Comparison of ENCODE assay signal across 9 cellular contexts in the genomic region with DNA sequence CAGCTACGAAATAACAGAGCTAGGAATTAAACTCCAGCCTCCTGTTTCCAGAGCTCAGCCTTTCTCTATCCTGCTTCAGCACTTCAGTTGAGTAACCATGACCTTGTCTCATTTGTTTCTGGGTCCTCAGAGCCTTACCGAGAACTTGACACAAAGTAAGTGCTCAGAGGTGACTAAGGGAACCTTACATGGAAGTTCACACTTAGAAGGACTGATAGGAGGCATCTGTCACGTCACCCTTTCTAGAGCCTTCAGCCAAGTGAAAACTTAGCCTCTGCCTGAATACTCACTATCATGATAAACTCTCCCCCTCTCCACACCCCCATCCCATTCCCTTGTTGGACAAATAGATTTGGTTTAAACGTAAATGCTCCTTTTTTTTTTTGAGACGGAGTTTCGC. TPM values are rescaled to one million over a fixed set of nuclear protein-coding genes. Genes with fewer than 3 reads are reported as not detected.
DNase-seq lines count a peak whose midpoint lies in the region; ATAC-seq, FAIRE-seq and TF ChIP-seq lines count a peak whose summit lies in the region.
"Had no signal": no experiment of that assay in that cellular context is flagged by ENCODE, and none has a peak within 500 bp of the region (broad histone marks: within the 10 kb centered on the region; RNA-seq: fewer than 3 reads in every experiment).

No MANE protein-coding gene starts in this region.

- no peak for TF ChIP-seq RAD21 in GM12878 (IDR thresholded peaks at IDR 0.05; ENCODE audit: insufficient read depth, low read depth, low read length)

- H3K27ac Mint-ChIP-seq in stimulated activated effector memory CD8-positive, alpha-beta T cell treated with anti-CD3 and anti-CD28 coated beads, Interleukin-12 subunit alpha, Interleukin-12 subunit beta, amount 100 ng/mL, for 72 hours: no peak overlapping the region

- no peaks in the 10 kb centered on the region for H3K36me3 Mint-ChIP-seq in stimulated activated effector memory CD8-positive, alpha-beta T cell treated with anti-CD3 and anti-CD28 coated beads, Interleukin-12 subunit alpha, Interleukin-12 subunit beta, amount 100 ng/mL, for 72 hours

- CTCF ChIA-PET in GM12878 (lab: Yijun Ruan, JAX): interaction anchor here (0.6 to 22.0 kb wide), 7 partner anchors 9 to 213 kb away, joined by 3 to 961 read pairs (median 4); no protein-coding TSS in a partner anchor

- no peaks in the 10 kb centered on the region for H4K20me1 ChIP-seq in GM12878 (ENCODE audit: control insufficient read depth, insufficient read depth)

- in situ Hi-C loops in GM12878 (cut with MboI): no loop called here

- H3K79me2 ChIP-seq in GM12878 (ENCODE audit: control insufficient read depth, insufficient read depth, low read length): no peaks in the 10 kb centered on the region

- H3K4me1 Mint-ChIP-seq in stimulated activated effector memory CD8-positive, alpha-beta T cell treated with anti-CD3 and anti-CD28 coated beads, Interleukin-12 subunit alpha, Interleukin-12 subunit beta, amount 100 ng/mL, for 72 hours: peaks cover 5% of the 10 kb centered on the region

- H3K27me3 ChIP-seq in HUES64 (ENCODE audit: insufficient read depth, low read length) (peaks cover 43% of the 10 kb centered on the region), GM12878 (replicated peaks in 1 of 2; ENCODE audit: control insufficient read depth in 2 of 2, insufficient read depth in 2 of 2, low read length in 1 of 2) (no peaks in the 10 kb centered on the region), testis (no peaks in the 10 kb centered on the region)

- intact Hi-C loops in GM12878 (cut with micrococcal nuclease; ENCODE audit: unreplicated experiment): no loop called here
- intact Hi-C loops in kidney (cut with DNase I): no loop called here
- intact Hi-C loops in testis (cut with DNase I; ENCODE audit: low total_unique reads): no loop called here

- POLR2A ChIA-PET in GM12878 (lab: Charles Lee): interaction anchor here (0.8 to 1.7 kb wide), 3 partner anchors 12 to 79 kb away, joined by 3 to 5 read pairs (median 4); no protein-coding TSS in a partner anchor

- no TSS peak for BruUV-seq in GM12878 (replicated peaks; lab: Mats Ljungman, UMichigan)

- FAIRE-seq in GM12878 (lab: Jason Lieb, UNC) (no peak), kidney (lab: Jason Lieb, UNC) (no peak)

- H3K4me3 Mint-ChIP-seq in stimulated activated effector memory CD8-positive, alpha-beta T cell treated with anti-CD3 and anti-CD28 coated beads, Interleukin-12 subunit alpha, Interleukin-12 subunit beta, amount 100 ng/mL, for 72 hours: peak overlapping the region; percentile 62

- H3K4me3 ChIP-seq in HUES64 (ENCODE audit: low read length): peak overlapping the region; percentile 69
- H3K4me3 ChIP-seq in GM12878: no peak overlapping the region
- H3K4me3 ChIP-seq in kidney (ENCODE audit: low read length in 2 of 2): peak overlapping the region; percentile 78 to 79
- no peak overlapping the region for H3K4me3 ChIP-seq in testis

- ATAC-seq in GM12878: no peak
- ATAC-seq in stimulated activated effector memory CD8-positive, alpha-beta T cell treated with anti-CD3 and anti-CD28 coated beads, Interleukin-12 subunit alpha, Interleukin-12 subunit beta, amount 100 ng/mL, for 72 hours: peak; percentile 31
- no peak for ATAC-seq in esophagus mucosa
- ATAC-seq in HG03342 (IDR thresholded peaks at IDR 0.05; ENCODE audit: unreplicated experiment): no peak

- H3K27ac ChIP-seq in HUES64 (ENCODE audit: low read depth, low read length) (no peak overlapping the region), GM12878 (ENCODE audit: control insufficient read depth, insufficient read depth) (no peak overlapping the region), kidney (ENCODE audit: low read depth in 2 of 2, low read length in 2 of 2) (no peak overlapping the region), testis (no peak overlapping the region)

- RAD21 ChIA-PET in GM12878 (lab: Charles Lee; ENCODE audit: unreplicated experiment): interaction anchor here (0.7 to 5.5 kb wide), 8 partner anchors 9 to 79 kb away, joined by 3 to 71 read pairs (median 4); partner anchors contain the start of gene LUZP1

- H3K9ac ChIP-seq in HUES64 (ENCODE audit: low read depth, low read length): no peak overlapping the region
- H3K9ac ChIP-seq in GM12878 (ENCODE audit: control insufficient read depth, insufficient read depth, low read length): no peak overlapping the region
- peak overlapping the region; percentile 74 to 84 for H3K9ac ChIP-seq in kidney (ENCODE audit: low read length in 2 of 2)

- no peak for DNase-seq in GM12878 (ENCODE audit: low read depth, low spot score)
- no peak for DNase-seq in kidney
- no peak for DNase-seq in stimulated activated effector memory CD8-positive, alpha-beta T cell treated with anti-CD3 and anti-CD28 coated beads, Interleukin-12 subunit alpha, Interleukin-12 subunit beta, amount 100 ng/mL, for 72 hours (ENCODE audit: low spot score in 2 of 2)
- DNase-seq in GM19238 (ENCODE audit: insufficient read length, low spot score): no peak
- no peak for DNase-seq in testis
- DNase-seq: stimulated activated naive CD8-positive, alpha-beta T cell treated with anti-CD3 and anti-CD28 coated beads, Interleukin-15, Interleukin-2, amounts not matched to agents 100 U/mL and 50 U/mL, for 24 hours had no signal

- H3K9me3 ChIP-seq in HUES64 (ENCODE audit: insufficient read depth, low read depth, low read length): no peaks in the 10 kb centered on the region
- H3K9me3 ChIP-seq in GM12878 (replicated peaks; ENCODE audit: control insufficient read depth, insufficient read depth, low read length): no peaks in the 10 kb centered on the region
- no peaks in the 10 kb centered on the region for H3K9me3 ChIP-seq in kidney (ENCODE audit: control insufficient read depth in 1 of 2, low read length in 2 of 2)
- no peaks in the 10 kb centered on the region for H3K9me3 ChIP-seq in testis

- TF ChIP-seq EP300 in GM12878 (IDR thresholded peaks at IDR 0.05; ENCODE audit: borderline replicate concordance in 1 of 2, control insufficient read depth in 1 of 2, low read depth in 2 of 2, low read length in 2 of 2): no peak

- SMC1A ChIA-PET in GM12878 (lab: Charles Lee; ENCODE audit: uncharacterized antibody, unreplicated experiment): interaction anchor here (0.7 to 15.5 kb wide), 8 partner anchors 9 to 153 kb away, joined by 3 to 199 read pairs (median 4); no protein-coding TSS in a partner anchor

- WGBS in HUES64: 89% methylated on average over 6 of the region's 6 CpGs
- WGBS in GM12878 (ENCODE audit: insufficient coverage, insufficient replicate concordance, low lambda C conversion rate, missing lambda C conversion rate): over 99% methylated on average over 6 of the region's 6 CpGs
- WGBS in testis, 2 donors: 66 to 71% methylated on average over 6 of the region's 6 CpGs

- H3K9me3 Mint-ChIP-seq in stimulated activated effector memory CD8-positive, alpha-beta T cell treated with anti-CD3 and anti-CD28 coated beads, Interleukin-12 subunit alpha, Interleukin-12 subunit beta, amount 100 ng/mL, for 72 hours: no peaks in the 10 kb centered on the region

- TF ChIP-seq CTCF in GM12878 (IDR thresholded peaks at IDR 0.05 in 2 of 3, conservative IDR thresholded peaks at IDR 0.05 in 1 of 3; ENCODE audit: control insufficient read depth in 2 of 3, extremely low read depth in 1 of 3, insufficient read depth in 1 of 3, low read depth in 3 of 3, low read length in 3 of 3) (no peak), kidney (IDR thresholded peaks at IDR 0.05; ENCODE audit: borderline replicate concordance, extremely low read depth, insufficient read depth) (no peak), testis (IDR thresholded peaks at IDR 0.05) (no peak)

- H3K36me3 ChIP-seq in HUES64 (ENCODE audit: insufficient read depth, low read length) (no peaks in the 10 kb centered on the region), GM12878 (ENCODE audit: control insufficient read depth in 2 of 2, insufficient read depth in 2 of 2, low read length in 1 of 2) (no peaks in the 10 kb centered on the region), kidney (ENCODE audit: control insufficient read depth in 1 of 2, insufficient read depth in 2 of 2, low read length in 2 of 2) (no peaks in the 10 kb centered on the region), testis (ENCODE audit: low read depth, missing control alignments) (no peaks in the 10 kb centered on the region)

- peak overlapping the region; percentile 96; the same call in 1 of the 2 replicates for H3K4me2 ChIP-seq in GM12878 (ENCODE audit: control insufficient read depth, insufficient read depth)

- TF ChIP-seq POLR2A in GM12878 (IDR thresholded peaks at IDR 0.05; ENCODE audit: low read depth, low read length): no peak
- no peak for TF ChIP-seq POLR2A in testis (IDR thresholded peaks at IDR 0.05)

- H2AFZ ChIP-seq in GM12878 (ENCODE audit: control insufficient read depth, low read depth, low read length): peak overlapping the region; percentile 90; the same call in 1 of the 2 replicates

- 0 out of 2 replicates have a peak, but pooled peaks cover 3% of the 10 kb centered on the region for H3K4me1 ChIP-seq in HUES64 (ENCODE audit: insufficient read depth, low read length)
- peaks cover 19% of the 10 kb centered on the region for H3K4me1 ChIP-seq in GM12878 (ENCODE audit: control insufficient read depth, insufficient read depth, low read length)
- peaks cover 4 to 11% of the 10 kb centered on the region in 2 donors for H3K4me1 ChIP-seq in kidney (ENCODE audit: control insufficient read depth in 1 of 2, insufficient read depth in 1 of 2, low read depth in 1 of 2, low read length in 2 of 2)
- H3K4me1 ChIP-seq in testis: no peaks in the 10 kb centered on the region

RNA-seq across cellular contexts. Expression of gene LUZP1, which starts 9.8 kb away (rescaled TPM):
- polyA plus RNA-seq in HUES64 (2013, experiment 1 of 2): 26.3 TPM
- 25.9 TPM for polyA plus RNA-seq in HUES64 (2013, experiment 2 of 2)
- total RNA-seq in GM12878 (2013; cell fraction: nucleolus; rRNA removed): 26.6 and 27.5 TPM in 2 replicates
- total RNA-seq in GM12878 (2014; rRNA removed) (13.8 and 15.5 TPM in 2 replicates), GM12878 (2014; rRNA removed; fragmentation: Illumina TruSeq; extraction: Trizol) (17.1 and 17.5 TPM in 2 replicates), GM12878 (2021) (24.0 and 24.8 TPM in 2 replicates), kidney (39.0 TPM), esophagus mucosa (17.1 TPM), testis (10 to 100 TPM; 20.3 to 36.2 TPM)
- 4.1 TPM for polyA plus RNA-seq in GM12878 (2011; ENCODE audit: low read depth)
- polyA plus RNA-seq in GM12878 (2011; rRNA removed) (10.6 and 12.2 TPM in 2 replicates), GM12878 (2014; fragmentation: Illumina TruSeq; extraction: Trizol) (19.7 and 22.8 TPM in 2 replicates), GM12878 (2014; fragmentation: Nextera tagmentation; extraction: Ambion mirVana) (10 to 100 TPM; 11.3 to 17.1 TPM), GM12878 (2014; rRNA removed) (11.3 and 11.7 TPM in 2 replicates), GM12878 (2016; fragmentation: Nextera tagmentation; extraction: Ambion mirVana) (10 to 100 TPM; 27.1 to 28.2 TPM), kidney (ENCODE audit: insufficient read depth, low read depth, low replicate concordance) (6.7 TPM), testis (ENCODE audit: insufficient read depth, low read depth, low replicate concordance) (14.4 TPM)
- polyA plus RNA-seq in GM12878 (2011; cell fraction: cytosol; rRNA removed): 8.2 and 8.4 TPM in 2 replicates
- 15.0 and 17.1 TPM in 2 replicates for polyA plus RNA-seq in GM12878 (2011; cell fraction: nucleus; rRNA removed)
- 5.0 and 5.6 TPM in 2 replicates for polyA plus RNA-seq in GM12878 (2012)
- polyA minus RNA-seq in GM12878 (2011; rRNA and poly(A)+ RNA removed): 18.1 and 18.9 TPM in 2 replicates
- 5.2 and 6.7 TPM in 2 replicates for polyA minus RNA-seq in GM12878 (2011; cell fraction: cytosol; rRNA and poly(A)+ RNA removed)
- 10.8 and 14.2 TPM in 2 replicates for polyA minus RNA-seq in GM12878 (2011; cell fraction: nucleus; rRNA and poly(A)+ RNA removed)

RNA-seq across cellular contexts. Expression of gene HTR1D, which starts 38.9 kb away (rescaled TPM):
- 2.7 TPM for polyA plus RNA-seq in HUES64 (2013, experiment 1 of 2)
- 2.5 TPM for polyA plus RNA-seq in HUES64 (2013, experiment 2 of 2)
- not detected in 2 replicates for total RNA-seq in GM12878 (2013; cell fraction: nucleolus; rRNA removed)
- total RNA-seq in GM12878 (2014; rRNA removed) (not detected in 2 replicates), GM12878 (2014; rRNA removed; fragmentation: Illumina TruSeq; extraction: Trizol) (not detected in 2 replicates), GM12878 (2021) (not detected in 2 replicates), kidney (0.09 TPM), esophagus mucosa (not detected), testis (under 1 TPM in 1 of 2 donors, not detected in 1; 0.19 TPM)
- polyA plus RNA-seq in GM12878 (2011; ENCODE audit: low read depth): not detected
- polyA plus RNA-seq in GM12878 (2011; rRNA removed) (0.04 and 0.07 TPM in 2 replicates), GM12878 (2014; fragmentation: Illumina TruSeq; extraction: Trizol) (not detected in 2 replicates), GM12878 (2014; fragmentation: Nextera tagmentation; extraction: Ambion mirVana) (not detected), GM12878 (2014; rRNA removed) (not detected in 2 replicates), GM12878 (2016; fragmentation: Nextera tagmentation; extraction: Ambion mirVana) (not detected), kidney (ENCODE audit: insufficient read depth, low read depth, low replicate concordance) (not detected), testis (ENCODE audit: insufficient read depth, low read depth, low replicate concordance) (0.70 TPM)
- polyA plus RNA-seq in GM12878 (2011; cell fraction: cytosol; rRNA removed): 0.04 and 0.08 TPM in 2 replicates
- 0.04 TPM in 1 of 2 replicates, not detected in the other for polyA plus RNA-seq in GM12878 (2011; cell fraction: nucleus; rRNA removed)
- 0.03 TPM in 1 of 2 replicates, not detected in the other for polyA plus RNA-seq in GM12878 (2012)
- 0.26 TPM in 1 of 2 replicates, not detected in the other for polyA minus RNA-seq in GM12878 (2011; rRNA and poly(A)+ RNA removed)
- 0.52 and 0.53 TPM in 2 replicates for polyA minus RNA-seq in GM12878 (2011; cell fraction: cytosol; rRNA and poly(A)+ RNA removed)
- not detected in 2 replicates for polyA minus RNA-seq in GM12878 (2011; cell fraction: nucleus; rRNA and poly(A)+ RNA removed)

Comparison
In these comparisons a context has a peak if more than half of its experiments do, and no peak if none do; other contexts are left out.
1. H3K4me3 ChIP-seq: peak in HUES64 (single experiment) and kidney (2 of 2); none in GM12878 (single experiment) and testis (0 of 2).
2. H3K9ac ChIP-seq: peak in kidney (2 of 2); none in HUES64 (single experiment) and GM12878 (single experiment).